Comparison of ENCODE assay signal across 11 cellular contexts in the genomic region with DNA sequence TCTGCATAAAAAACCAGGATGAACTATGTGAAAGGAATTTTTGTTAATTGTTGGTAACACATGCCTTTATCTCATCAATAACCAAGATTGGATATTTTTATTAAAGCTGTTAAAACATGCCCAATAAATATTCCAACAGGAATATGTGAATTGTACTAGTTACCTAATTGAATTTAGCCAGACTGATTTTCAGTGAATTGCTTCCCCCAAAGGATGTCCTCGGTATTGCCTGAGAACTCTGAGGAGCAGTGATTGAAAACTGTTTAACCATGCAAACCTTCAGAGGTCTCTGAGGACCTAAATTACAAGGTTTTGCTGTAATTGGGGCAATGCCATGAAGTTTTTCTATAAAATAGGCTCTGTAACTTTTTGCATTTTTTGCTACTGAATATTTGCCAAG.
DNase-seq lines count a peak whose midpoint lies in the region; ATAC-seq, FAIRE-seq and TF ChIP-seq lines count a peak whose summit lies in the region.
"Had no signal": no experiment of that assay in that cellular context is flagged by ENCODE, and none has a peak within 500 bp of the region (broad histone marks: within the 10 kb centered on the region; RNA-seq: fewer than 3 reads in every experiment).

No MANE protein-coding gene starts in this region.

- no peak overlapping the region for H3K18ac ChIP-seq in neuronal stem cell (ENCODE audit: low read length)

- no peak overlapping the region for H2BK15ac ChIP-seq in neuronal stem cell (ENCODE audit: low read length)

- no TSS peak for BruUV-seq in HepG2 (replicated peaks; lab: Mats Ljungman, UMichigan)

- no peaks in the 10 kb centered on the region for H3K27me3 ChIP-seq in GM23338 (ENCODE audit: insufficient read depth)
- no peaks in the 10 kb centered on the region for H3K27me3 ChIP-seq in HepG2 (ENCODE audit: control insufficient read depth in 1 of 2, insufficient read depth in 2 of 2, low read length in 2 of 2)
- no peaks in the 10 kb centered on the region for H3K27me3 ChIP-seq in neuronal stem cell (ENCODE audit: control insufficient read depth in 3 of 3, insufficient read depth in 3 of 3, low read depth in 1 of 3, low read length in 3 of 3)
- H3K27me3 ChIP-seq: stomach had no signal

- H3K4ac ChIP-seq in neuronal stem cell (ENCODE audit: low read length): no peak overlapping the region

- no peaks in the 10 kb centered on the region for H4K20me1 ChIP-seq in GM23338 (replicated peaks; ENCODE audit: insufficient read depth)
- no peaks in the 10 kb centered on the region for H4K20me1 ChIP-seq in HepG2 (ENCODE audit: insufficient read depth, low read length)

- H3K4me3 ChIP-seq in AG10803 (ENCODE audit: low read length) (no peak overlapping the region), GM23338 (no peak overlapping the region), HepG2 (replicated peaks in 1 of 3; ENCODE audit: insufficient read depth in 1 of 3, low read depth in 2 of 3, low read length in 3 of 3) (no peak overlapping the region), neuronal stem cell (ENCODE audit: low read length in 2 of 2) (no peak overlapping the region)
- H3K4me3 ChIP-seq: stomach had no signal

- no peak overlapping the region for H2AK5ac ChIP-seq in neuronal stem cell (ENCODE audit: low read depth, low read length)

- H4K8ac ChIP-seq in neuronal stem cell (ENCODE audit: low read depth, low read length): no peak overlapping the region

- H3K9ac ChIP-seq in HepG2 (ENCODE audit: insufficient read depth, low read depth, low read length) (no peak overlapping the region), neuronal stem cell (ENCODE audit: low read depth, low read length, poor library complexity) (no peak overlapping the region)

- no peak overlapping the region for H3K4me3 Mint-ChIP-seq in GM23338
- no peak overlapping the region for H3K4me3 Mint-ChIP-seq in WTC11

- H3K14ac ChIP-seq in neuronal stem cell (ENCODE audit: low read length): no peak overlapping the region

- H3K27ac ChIP-seq in GM23338 (ENCODE audit: low read depth) (no peak overlapping the region), HepG2 (ENCODE audit: extremely low read length, insufficient read depth, low read length) (no peak overlapping the region), neuronal stem cell (replicated peaks; ENCODE audit: low read length) (no peak overlapping the region)
- H3K27ac ChIP-seq: stomach had no signal

- H3K27me3 Mint-ChIP-seq in GM23338 (ENCODE audit: insufficient read depth, low read depth, poor library complexity) (no peaks in the 10 kb centered on the region), WTC11 (ENCODE audit: low read depth) (no peaks in the 10 kb centered on the region)

- no peaks in the 10 kb centered on the region for H3K9me2 ChIP-seq in GM23338 (ENCODE audit: insufficient read depth)

- TF ChIP-seq CTCF in AG10803 (conservative IDR thresholded peaks at IDR 0.05; ENCODE audit: low read length) (peak; percentile 51), GM23338 (conservative IDR thresholded peaks at IDR 0.05; ENCODE audit: low read depth in 2 of 2) (peak; percentile 44 to 48), WTC11 (IDR thresholded peaks at IDR 0.05) (no peak), HepG2 (CRISPR knock-in tag; IDR thresholded peaks at IDR 0.05) (no peak)

- CTCF ChIA-PET in WTC11 (lab: Charles Lee): no interaction called here
- CTCF ChIA-PET in HepG2 (lab: Yijun Ruan, JAX; ENCODE audit: low intra/inter-chr PET ratio, low total read pairs): no interaction called here

- H3K36me3 ChIP-seq in GM23338 (ENCODE audit: insufficient read depth): 0 out of 2 replicates have a peak, but pooled peaks cover 4% of the 10 kb centered on the region
- peaks cover 3 to 11% of the 10 kb centered on the region in 2 experiments; a peak in 3 of 5 replicates for H3K36me3 ChIP-seq in HepG2 (replicated peaks in 1 of 2; ENCODE audit: control insufficient read depth in 1 of 2, insufficient read depth in 2 of 2, low read length in 2 of 2)
- peaks cover 3 to 25% of the 10 kb centered on the region in 2 donors for H3K36me3 ChIP-seq in neuronal stem cell (replicated peaks in 1 of 2; ENCODE audit: control insufficient read depth in 2 of 2, insufficient read depth in 2 of 2, low read length in 2 of 2)

- WGBS in HepG2 (ENCODE audit: low lambda C conversion rate): 78% methylated on average over 1 of the region's 1 CpG
- WGBS in neuronal stem cell (ENCODE audit: extremely low coverage in 2 of 2, insufficient read length in 2 of 2, insufficient replicate concordance in 1 of 2), 2 donors: no CpG with 5 or more reads among the region's 1 CpG

- DNase-seq in AG10803 (ENCODE audit: low read depth): peak; percentile 4
- DNase-seq in GM23338 (ENCODE audit: low spot score): peak; percentile 63
- DNase-seq in WTC11 (ENCODE audit: low spot score): no peak
- peak; percentile 8 for DNase-seq in HepG2 (ENCODE audit: low spot score)
- DNase-seq in neuronal stem cell (ENCODE audit: low spot score): no peak
- no peak for DNase-seq in NCI-H510A treated with DMSO at 0.1 percent for 48 hours (lab: John Stamatoyannopoulos, UW)
- no peak for DNase-seq in DMS79 treated with DMSO at 0.1 percent for 48 hours (lab: John Stamatoyannopoulos, UW)
- DNase-seq: activated CD8-positive, alpha-beta memory T cell treated with anti-CD3 and anti-CD28 coated beads, Interleukin-2, amount 50 U/mL, for 48 hours; NCI-H524 treated with DMSO at 0.1 percent for 48 hours; stomach had no signal

- H3K9me3 ChIP-seq in HepG2 (ENCODE audit: low read length) (no peaks in the 10 kb centered on the region), neuronal stem cell (replicated peaks in 1 of 2; ENCODE audit: control insufficient read depth in 2 of 2, insufficient read depth in 1 of 2, low read depth in 1 of 2, low read length in 2 of 2) (no peaks in the 10 kb centered on the region)
- H3K9me3 ChIP-seq: stomach had no signal

- intact Hi-C loops in HepG2 (cut with micrococcal nuclease; ENCODE audit: unreplicated experiment): loop anchor here (10.0 kb wide), 1 partner anchor 274 kb away; no protein-coding TSS in a partner anchor

- no peaks in the 10 kb centered on the region for H3K79me2 ChIP-seq in GM23338 (replicated peaks; ENCODE audit: insufficient read depth)
- H3K79me2 ChIP-seq in HepG2 (ENCODE audit: insufficient read depth, low read length): no peaks in the 10 kb centered on the region

- no peaks in the 10 kb centered on the region for H3F3A ChIP-seq in GM23338 (replicated peaks; ENCODE audit: low read depth)

- H3K27ac Mint-ChIP-seq in GM23338 (no peak overlapping the region), WTC11 (no peak overlapping the region)

- H3K4me1 Mint-ChIP-seq in GM23338: no peaks in the 10 kb centered on the region; the same call in 2 of the 3 replicates
- H3K4me1 Mint-ChIP-seq in WTC11: no peaks in the 10 kb centered on the region; the same call in 1 of the 2 replicates

- POLR2A ChIA-PET in WTC11 (lab: Charles Lee) (no interaction called here), HepG2 (lab: Yijun Ruan, JAX) (no interaction called here)

- ATAC-seq in GM23338 (peak; percentile 52; the same call in 2 of the 3 replicates), WTC11 (peak; percentile 72), HepG2 (peak; percentile 59; the same call in 2 of the 3 replicates)
- ATAC-seq in activated CD4-positive, CD25-positive, alpha-beta regulatory T cell treated with anti-CD3 and anti-CD28 coated beads, Interleukin-2, amount 50 U/mL, for 24 hours: no peak

- no peak for FAIRE-seq in HepG2 (lab: Jason Lieb, UNC)

- in situ Hi-C loops in HepG2 (cut with HindIII; ENCODE audit: extremely low pct_ligation_motif_present, low pct_unique_long_range_greater_than_20kb): no loop called here

- H3K36me3 Mint-ChIP-seq in GM23338 (ENCODE audit: low read depth) (peaks cover 4% of the 10 kb centered on the region; the same call in 2 of the 3 replicates), WTC11 (peaks cover 7% of the 10 kb centered on the region)

- TF ChIP-seq RAD21 in HepG2 (CRISPR knock-in tag; IDR thresholded peaks at IDR 0.05): no peak

- TF ChIP-seq EP300 in HepG2 (IDR thresholded peaks at IDR 0.05; ENCODE audit: low read depth in 2 of 2, low read length in 2 of 2) (no peak), HepG2 (CRISPR knock-in tag; IDR thresholded peaks at IDR 0.05; ENCODE audit: borderline replicate concordance) (no peak)

- H3K9me3 Mint-ChIP-seq in GM23338: no peaks in the 10 kb centered on the region
- H3K9me3 Mint-ChIP-seq in WTC11: no peaks in the 10 kb centered on the region

- H2AFZ ChIP-seq in GM23338 (no peak overlapping the region), HepG2 (ENCODE audit: low read length) (no peak overlapping the region), neuronal stem cell (ENCODE audit: low read length) (no peak overlapping the region)

- H3K4me1 ChIP-seq in GM23338 (ENCODE audit: insufficient read depth) (no peaks in the 10 kb centered on the region), HepG2 (ENCODE audit: insufficient read depth, low read length) (peaks cover 6% of the 10 kb centered on the region), neuronal stem cell (ENCODE audit: control insufficient read depth in 2 of 2, insufficient read depth in 1 of 2, low read depth in 1 of 2, low read length in 2 of 2) (no peaks in the 10 kb centered on the region)
- H3K4me1 ChIP-seq: stomach had no signal

- no peak overlapping the region for H3K23ac ChIP-seq in neuronal stem cell (ENCODE audit: low read depth, low read length, poor library complexity)

- no peak overlapping the region for H4K91ac ChIP-seq in neuronal stem cell (ENCODE audit: low read depth, low read length, poor library complexity)

- no peak overlapping the region for H3K4me2 ChIP-seq in GM23338
- no peak overlapping the region for H3K4me2 ChIP-seq in HepG2 (ENCODE audit: low read depth, low read length)
- H3K4me2 ChIP-seq in neuronal stem cell (ENCODE audit: insufficient read depth, low read length, poor library complexity, severe bottlenecking): no peak overlapping the region

- H2BK12ac ChIP-seq in neuronal stem cell (ENCODE audit: low read length): no peak overlapping the region

- H2BK120ac ChIP-seq in neuronal stem cell (ENCODE audit: low read depth, low read length): no peak overlapping the region

- TF ChIP-seq POLR2A in HepG2 (IDR thresholded peaks at IDR 0.05; ENCODE audit: insufficient read depth in 1 of 2, low read depth in 2 of 2, low read length in 2 of 2): no peak

- no peak overlapping the region for H2BK5ac ChIP-seq in neuronal stem cell (ENCODE audit: low read length)

- no peaks in the 10 kb centered on the region for H3K79me1 ChIP-seq in neuronal stem cell (ENCODE audit: low read depth, low read length)

TF ChIP-seq in GM23338, 12 proteins besides CTCF, POLR2A, EP300 and RAD21 (continues in another document):
- no peak for TF ChIP-seq POLR2AphosphoS5 (IDR thresholded peaks at IDR 0.05; ENCODE audit: low read depth)

TF ChIP-seq in WTC11, 78 proteins besides CTCF, POLR2A, EP300 and RAD21 (continues in another document):
- no peak for TF ChIP-seq IRF2 (CRISPR knock-in tag; IDR thresholded peaks at IDR 0.05; ENCODE audit: borderline replicate concordance, low read depth)

TF ChIP-seq in HepG2, 621 proteins besides CTCF, POLR2A, EP300 and RAD21 (continues in another document):
- TF ChIP-seq SMC3 (IDR thresholded peaks at IDR 0.05; ENCODE audit: low read length): no peak
- no peak for TF ChIP-seq CC2D1A (CRISPR knock-in tag; IDR thresholded peaks at IDR 0.05)
- no peak for TF ChIP-seq TEAD2 (CRISPR knock-in tag; IDR thresholded peaks at IDR 0.05)
- no peak for TF ChIP-seq EEA1 (CRISPR knock-in tag; IDR thresholded peaks at IDR 0.05; ENCODE audit: borderline replicate concordance)
- no peak for TF ChIP-seq NR2C2 (CRISPR knock-in tag; IDR thresholded peaks at IDR 0.05; ENCODE audit: borderline replicate concordance)

Comparison
In these comparisons a context has a peak if more than half of its experiments do, and no peak if none do; other contexts are left out.
1. DNase-seq: peak in AG10803 (single experiment), GM23338 (single experiment) and HepG2 (single experiment); none in WTC11 (single experiment), neuronal stem cell (single experiment), NCI-H510A treated with DMSO at 0.1 percent for 48 hours (single experiment) and DMS79 treated with DMSO at 0.1 percent for 48 hours (single experiment).
2. CTCF ChIP-seq: peak in AG10803 (single experiment) and GM23338 (2 of 2); none in WTC11 (single experiment) and HepG2 (single experiment).
3. ATAC-seq: peak in GM23338 (single experiment), WTC11 (single experiment) and HepG2 (single experiment); none in activated CD4-positive, CD25-positive, alpha-beta regulatory T cell treated with anti-CD3 and anti-CD28 coated beads, Interleukin-2, amount 50 U/mL, for 24 hours (0 of 2).